Comparison of ENCODE assay signal across 8 cellular contexts in genomic region chr2:186543561-186544131, GRCh38. TPM values are rescaled to one million over a fixed set of nuclear protein-coding genes. Genes with fewer than 3 reads are reported as not detected.
DNase-seq lines count a peak whose midpoint lies in the region; ATAC-seq and TF ChIP-seq lines count a peak whose summit lies in the region.
"Had no signal": no experiment of that assay in that cellular context is flagged by ENCODE, and none has a peak within 500 bp of the region (broad histone marks: within the 10 kb centered on the region; RNA-seq: fewer than 3 reads in every experiment).

No MANE protein-coding gene starts in this region.

- TF ChIP-seq RAD21 in Ishikawa (IDR thresholded peaks at IDR 0.05; ENCODE audit: low read depth) = no peak

- 74% methylated on average over 3 of the region's 3 CpGs for WGBS in right lobe of liver (ENCODE audit: insufficient coverage, low coverage, low lambda C conversion rate, missing lambda C conversion rate)
- 76 to 87% methylated on average over 3 of the region's 3 CpGs for WGBS in upper lobe of left lung, 2 donors

- CTCF ChIA-PET in CD8-positive, alpha-beta memory T cell (lab: Charles Lee) = no interaction called here

- H3K9me3 Mint-ChIP-seq in CD8-positive, alpha-beta memory T cell = no peaks in the 10 kb centered on the region

- H3K36me3 ChIP-seq in right lobe of liver = no peaks in the 10 kb centered on the region
- no peaks in the 10 kb centered on the region for H3K36me3 ChIP-seq in upper lobe of left lung
- H3K36me3 ChIP-seq in CD8-positive, alpha-beta memory T cell (ENCODE audit: insufficient read depth, low read length) = no peaks in the 10 kb centered on the region

- peak in 1 of 4 donors; percentile 18 for ATAC-seq in right lobe of liver
- ATAC-seq in upper lobe of left lung (ENCODE audit: low FRiP score in 2 of 2) = peak in 1 of 2 donors; percentile 42

- TF ChIP-seq EP300 in Ishikawa (IDR thresholded peaks at IDR 0.05; ENCODE audit: borderline replicate concordance) (peak; percentile 43; the same call in 1 of the 2 replicates), upper lobe of left lung (IDR thresholded peaks at IDR 0.05) (no peak)

- H3K4me1 Mint-ChIP-seq in CD8-positive, alpha-beta memory T cell = no peaks in the 10 kb centered on the region

- TF ChIP-seq CTCF in choroid plexus epithelial cell (conservative IDR thresholded peaks at IDR 0.05; ENCODE audit: low read depth, low read length) (no peak), right lobe of liver (IDR thresholded peaks at IDR 0.05) (no peak), upper lobe of left lung (IDR thresholded peaks at IDR 0.05) (no peak)

- POLR2A ChIA-PET in CD8-positive, alpha-beta memory T cell (lab: Charles Lee) = no interaction called here

- H3K27me3 ChIP-seq in right lobe of liver (no peaks in the 10 kb centered on the region), upper lobe of left lung (no peaks in the 10 kb centered on the region)
- no peaks in the 10 kb centered on the region for H3K27me3 ChIP-seq in CD8-positive, alpha-beta memory T cell (ENCODE audit: insufficient read depth, low read length, poor library complexity, severe bottlenecking)

- DNase-seq in choroid plexus epithelial cell (ENCODE audit: low read depth) = peak; percentile 58
- DNase-seq in right lobe of liver = no peak
- no peak for DNase-seq in upper lobe of left lung
- no peak for DNase-seq in mesenteric fat pad (ENCODE audit: low spot score)
- DNase-seq in GDM1 (lab: John Stamatoyannopoulos, UW) = no peak
- no peak for DNase-seq in CD8-positive, alpha-beta memory T cell
- DNase-seq: NCI-H526 had no signal

- no peaks in the 10 kb centered on the region for H3K9me3 ChIP-seq in right lobe of liver
- no peaks in the 10 kb centered on the region for H3K9me3 ChIP-seq in upper lobe of left lung
- no peaks in the 10 kb centered on the region for H3K9me3 ChIP-seq in CD8-positive, alpha-beta memory T cell (ENCODE audit: low read length)

- H3K4me3 ChIP-seq in choroid plexus epithelial cell (ENCODE audit: low read depth, low read length) = no peak overlapping the region
- no peak overlapping the region for H3K4me3 ChIP-seq in right lobe of liver
- no peak overlapping the region for H3K4me3 ChIP-seq in upper lobe of left lung
- H3K4me3 ChIP-seq in CD8-positive, alpha-beta memory T cell (ENCODE audit: low read length) = no peak overlapping the region

- H3K4me3 Mint-ChIP-seq in CD8-positive, alpha-beta memory T cell = no peak overlapping the region

- H3K4me1 ChIP-seq in right lobe of liver (no peaks in the 10 kb centered on the region), upper lobe of left lung (peaks cover 6 to 26% (median 21%) of the 10 kb centered on the region in 4 donors)
- no peaks in the 10 kb centered on the region for H3K4me1 ChIP-seq in CD8-positive, alpha-beta memory T cell (ENCODE audit: insufficient read depth, low read length)

- peaks cover 0 to 8% (median 0%) of the 10 kb centered on the region in 3 donors for H3K36me3 Mint-ChIP-seq in CD8-positive, alpha-beta memory T cell

- H3K27me3 Mint-ChIP-seq in CD8-positive, alpha-beta memory T cell = peaks cover 9 to 20% of the 10 kb centered on the region in 2 donors

- H3K27ac ChIP-seq in right lobe of liver = peak overlapping the region in 2 of 3 donors; percentile 31 to 48
- peak overlapping the region; percentile 9 to 78 (median 64) for H3K27ac ChIP-seq in upper lobe of left lung
- no peak overlapping the region for H3K27ac ChIP-seq in CD8-positive, alpha-beta memory T cell (ENCODE audit: low read depth, low read length)

- no peak overlapping the region for H3K27ac Mint-ChIP-seq in CD8-positive, alpha-beta memory T cell

- TF ChIP-seq POLR2A in right lobe of liver (IDR thresholded peaks at IDR 0.05) = no peak
- no peak for TF ChIP-seq POLR2A in upper lobe of left lung (IDR thresholded peaks at IDR 0.05)

- intact Hi-C loops in right lobe of liver (cut with DNase I) = no loop called here

TF ChIP-seq in Ishikawa, 13 proteins besides CTCF, POLR2A, EP300 and RAD21:
- TF ChIP-seq CREB1 (IDR thresholded peaks at IDR 0.05; ENCODE audit: low read depth) (no peak), NFIC (IDR thresholded peaks at IDR 0.05) (peak; percentile 32; the same call in 1 of the 2 replicates)

RNA-seq across cellular contexts. Expression of gene ITGAV, which starts 46.2 kb away (rescaled TPM):
- total RNA-seq in right lobe of liver (10 to 100 TPM; 16.3 to 48.4 (median 26.4) TPM), upper lobe of left lung (10 to 100 TPM; 19.9 to 75.4 (median 58.7) TPM), mesenteric fat pad (137 TPM)
- total RNA-seq in CD8-positive, alpha-beta memory T cell = 10 to 100 TPM in 1 of 2 experiments, 1 to 10 TPM in 1; 8.7 to 10.7 TPM
- 3.2 TPM for polyA plus RNA-seq in CD8-positive, alpha-beta memory T cell

RNA-seq across cellular contexts. Expression of gene ZC3H15, which starts 57.6 kb away (rescaled TPM):
- total RNA-seq in right lobe of liver = 10 to 100 TPM; 20.7 to 41.2 (median 30.5) TPM
- total RNA-seq in upper lobe of left lung = 10 to 100 TPM; 30.2 to 79.6 (median 45.1) TPM
- 59.5 TPM for total RNA-seq in mesenteric fat pad
- 100 to 1,000 TPM; 101 to 104 TPM for total RNA-seq in CD8-positive, alpha-beta memory T cell
- polyA plus RNA-seq in CD8-positive, alpha-beta memory T cell = 66.9 TPM
